15 cellular contexts compared by ENCODE assay signal in the genomic region with DNA sequence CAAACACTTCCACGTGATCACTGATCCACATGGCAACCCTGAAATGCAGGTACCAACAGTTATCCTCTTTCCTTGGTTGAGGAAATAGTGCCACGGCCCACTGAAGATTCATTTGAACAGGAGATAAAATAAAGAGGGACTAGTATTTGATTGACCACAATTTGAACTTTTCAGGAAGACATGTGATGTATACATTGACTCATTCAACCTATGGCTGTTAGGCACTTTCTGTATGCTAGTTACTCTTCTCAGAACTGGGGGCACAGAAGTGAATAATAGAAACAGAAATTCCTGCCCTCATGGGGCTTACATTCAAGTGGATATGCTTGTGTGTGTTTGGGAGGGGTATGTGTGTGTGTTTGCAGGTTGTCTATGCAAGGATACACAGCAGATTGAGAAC.
DNase-seq lines count a peak whose midpoint lies in the region; ATAC-seq, FAIRE-seq and TF ChIP-seq lines count a peak whose summit lies in the region.
"Had no signal": no experiment of that assay in that cellular context is flagged by ENCODE, and none has a peak within 500 bp of the region (broad histone marks: within the 10 kb centered on the region; RNA-seq: fewer than 3 reads in every experiment).

No MANE protein-coding gene starts in this region.

- ATAC-seq in activated CD8-positive, alpha-beta memory T cell treated with anti-CD3 and anti-CD28 coated beads, Interleukin-2, amount 10 ng/mL, durations not matched to agents 7 days and 5 days: no peak
- ATAC-seq in GM12878 (no peak), HG03108 (IDR thresholded peaks at IDR 0.05; ENCODE audit: unreplicated experiment) (no peak)
- ATAC-seq in stimulated activated naive B cell treated with anti-CD40 and anti-IgM and Interleukin-4, amounts not matched to agents 10 μg/mL and 1 μg/mL and 100 μg/mL, for 72 hours (replicated peaks): no peak
- ATAC-seq: T-cell had no signal

- TF ChIP-seq POLR2A in GM12878 (IDR thresholded peaks at IDR 0.05; ENCODE audit: low read depth, low read length): no peak

- no peaks in the 10 kb centered on the region for H3K27me3 Mint-ChIP-seq in activated CD8-positive, alpha-beta memory T cell treated with anti-CD3 and anti-CD28 coated beads, Interleukin-2, amount 10 ng/mL, durations not matched to agents 7 days and 5 days
- H3K27me3 Mint-ChIP-seq in stimulated activated naive B cell treated with anti-CD40 and anti-IgM and Interleukin-4, amounts not matched to agents 10 μg/mL and 1 μg/mL and 100 μg/mL, for 72 hours: no peaks in the 10 kb centered on the region
- H3K27me3 Mint-ChIP-seq: CD4-positive, alpha-beta memory T cell; T-cell had no signal

- TF ChIP-seq RAD21 in GM12878 (IDR thresholded peaks at IDR 0.05; ENCODE audit: insufficient read depth, low read depth, low read length): no peak

- H3K27ac ChIP-seq in GM12878 (ENCODE audit: control insufficient read depth, insufficient read depth): no peak overlapping the region

- H3K9ac ChIP-seq in GM12878 (ENCODE audit: control insufficient read depth, insufficient read depth, low read length): no peak overlapping the region

- H3K79me2 ChIP-seq in GM12878 (ENCODE audit: control insufficient read depth, insufficient read depth, low read length): no peaks in the 10 kb centered on the region

- in situ Hi-C loops in GM12878 (cut with MboI): no loop called here

- no peak overlapping the region for H2AFZ ChIP-seq in GM12878 (ENCODE audit: control insufficient read depth, low read depth, low read length)

- peaks cover 4% of the 10 kb centered on the region for H3K9me3 Mint-ChIP-seq in activated CD8-positive, alpha-beta memory T cell treated with anti-CD3 and anti-CD28 coated beads, Interleukin-2, amount 10 ng/mL, durations not matched to agents 7 days and 5 days (ENCODE audit: low read depth)
- peaks cover 0 to 7% of the 10 kb centered on the region in 2 donors for H3K9me3 Mint-ChIP-seq in stimulated activated naive B cell treated with anti-CD40 and anti-IgM and Interleukin-4, amounts not matched to agents 10 μg/mL and 1 μg/mL and 100 μg/mL, for 72 hours
- H3K9me3 Mint-ChIP-seq: CD4-positive, alpha-beta memory T cell had no signal

- no TSS peak for BruUV-seq in GM12878 (replicated peaks; lab: Mats Ljungman, UMichigan)

- H4K20me1 ChIP-seq in GM12878 (ENCODE audit: control insufficient read depth, insufficient read depth): no peaks in the 10 kb centered on the region

- no peak for TF ChIP-seq CTCF in GM12878 (IDR thresholded peaks at IDR 0.05 in 2 of 3, conservative IDR thresholded peaks at IDR 0.05 in 1 of 3; ENCODE audit: control insufficient read depth in 2 of 3, extremely low read depth in 1 of 3, insufficient read depth in 1 of 3, low read depth in 3 of 3, low read length in 3 of 3)

- peaks cover 4% of the 10 kb centered on the region; the same call in 2 of the 3 replicates for H3K9me3 ChIP-seq in GM12878 (replicated peaks; ENCODE audit: control insufficient read depth, insufficient read depth, low read length)

- SMC1A ChIA-PET in GM12878 (lab: Charles Lee; ENCODE audit: uncharacterized antibody, unreplicated experiment): interaction anchor here (0.6 to 12.5 kb wide), 13 partner anchors 9 to 275 kb away, joined by 3 to 246 read pairs (median 4); no protein-coding TSS in a partner anchor

- H3K4me3 Mint-ChIP-seq in activated CD8-positive, alpha-beta memory T cell treated with anti-CD3 and anti-CD28 coated beads, Interleukin-2, amount 10 ng/mL, durations not matched to agents 7 days and 5 days: no peak overlapping the region
- peak overlapping the region in 1 of 2 donors; percentile 29 for H3K4me3 Mint-ChIP-seq in stimulated activated naive B cell treated with anti-CD40 and anti-IgM and Interleukin-4, amounts not matched to agents 10 μg/mL and 1 μg/mL and 100 μg/mL, for 72 hours
- H3K4me3 Mint-ChIP-seq: CD4-positive, alpha-beta memory T cell; T-cell had no signal

- H3K4me1 Mint-ChIP-seq in activated CD8-positive, alpha-beta memory T cell treated with anti-CD3 and anti-CD28 coated beads, Interleukin-2, amount 10 ng/mL, durations not matched to agents 7 days and 5 days: peaks cover 46% of the 10 kb centered on the region
- H3K4me1 Mint-ChIP-seq in stimulated activated naive B cell treated with anti-CD40 and anti-IgM and Interleukin-4, amounts not matched to agents 10 μg/mL and 1 μg/mL and 100 μg/mL, for 72 hours: peaks cover 51 to 78% of the 10 kb centered on the region in 2 donors
- H3K4me1 Mint-ChIP-seq: CD4-positive, alpha-beta memory T cell had no signal

- FAIRE-seq in GM12878 (lab: Jason Lieb, UNC): no peak
- FAIRE-seq: D721Med had no signal

- intact Hi-C loops in GM12878 (cut with micrococcal nuclease; ENCODE audit: unreplicated experiment) (no loop called here), posterior vena cava (cut with DNase I) (loop anchor here in 1 of 2 donors (2.0 kb wide), 1 partner anchor 62 kb away; no protein-coding TSS in a partner anchor)

- no peak for TF ChIP-seq EP300 in GM12878 (IDR thresholded peaks at IDR 0.05; ENCODE audit: borderline replicate concordance in 1 of 2, control insufficient read depth in 1 of 2, low read depth in 2 of 2, low read length in 2 of 2)

- no peak overlapping the region for H3K4me3 ChIP-seq in GM12878

- peaks cover 47% of the 10 kb centered on the region for H3K36me3 Mint-ChIP-seq in activated CD8-positive, alpha-beta memory T cell treated with anti-CD3 and anti-CD28 coated beads, Interleukin-2, amount 10 ng/mL, durations not matched to agents 7 days and 5 days
- H3K36me3 Mint-ChIP-seq in stimulated activated naive B cell treated with anti-CD40 and anti-IgM and Interleukin-4, amounts not matched to agents 10 μg/mL and 1 μg/mL and 100 μg/mL, for 72 hours: peaks cover 28 to 46% of the 10 kb centered on the region in 2 donors

- H3K4me2 ChIP-seq in GM12878 (ENCODE audit: control insufficient read depth, insufficient read depth): no peak overlapping the region

- RAD21 ChIA-PET in GM12878 (lab: Charles Lee; ENCODE audit: unreplicated experiment): interaction anchor here (1.1 to 7.6 kb wide), 9 partner anchors 9 to 202 kb away, joined by 3 to 111 read pairs (median 7); no protein-coding TSS in a partner anchor

- WGBS in GM12878 (ENCODE audit: insufficient coverage, insufficient replicate concordance, low lambda C conversion rate, missing lambda C conversion rate): 88% methylated on average over 2 of the region's 2 CpGs

- peaks cover 0 to 2% of the 10 kb centered on the region in 2 experiments; a peak in 2 of 4 replicates for H3K36me3 ChIP-seq in GM12878 (ENCODE audit: control insufficient read depth in 2 of 2, insufficient read depth in 2 of 2, low read length in 1 of 2)

- H3K27me3 ChIP-seq in GM12878 (replicated peaks in 1 of 2; ENCODE audit: control insufficient read depth in 2 of 2, insufficient read depth in 2 of 2, low read length in 1 of 2): no peaks in the 10 kb centered on the region

- POLR2A ChIA-PET in GM12878 (lab: Charles Lee): interaction anchor here (1.0 to 5.7 kb wide), 9 partner anchors 7 to 38 kb away, joined by 3 to 77 read pairs (median 5); no protein-coding TSS in a partner anchor

- H3K4me1 ChIP-seq in GM12878 (ENCODE audit: control insufficient read depth, insufficient read depth, low read length): peaks cover 27% of the 10 kb centered on the region

- peak overlapping the region; percentile 89 for H3K27ac Mint-ChIP-seq in activated CD8-positive, alpha-beta memory T cell treated with anti-CD3 and anti-CD28 coated beads, Interleukin-2, amount 10 ng/mL, durations not matched to agents 7 days and 5 days
- H3K27ac Mint-ChIP-seq in stimulated activated naive B cell treated with anti-CD40 and anti-IgM and Interleukin-4, amounts not matched to agents 10 μg/mL and 1 μg/mL and 100 μg/mL, for 72 hours: peak overlapping the region; percentile 51
- H3K27ac Mint-ChIP-seq: CD4-positive, alpha-beta memory T cell; T-cell had no signal

- no peak for DNase-seq in activated CD8-positive, alpha-beta memory T cell treated with anti-CD3 and anti-CD28 coated beads, Interleukin-2, amount 10 ng/mL, durations not matched to agents 7 days and 5 days
- no peak for DNase-seq in activated CD8-positive, alpha-beta memory T cell treated with anti-CD3 and anti-CD28 coated beads, Interleukin-2, amount 50 U/mL, for 4 hours
- DNase-seq in NCI-H69 (lab: John Stamatoyannopoulos, UW): peak; percentile 41
- no peak for DNase-seq in GM12878 (ENCODE audit: low read depth, low spot score)
- no peak for DNase-seq in stimulated activated naive B cell treated with anti-CD40 and anti-IgM and Interleukin-4, amounts not matched to agents 10 μg/mL and 1 μg/mL and 100 μg/mL, for 72 hours
- no peak for DNase-seq in posterior vena cava (ENCODE audit: low spot score)
- DNase-seq in HK-2 (ENCODE audit: unreplicated experiment): no peak
- DNase-seq: CD4-positive, alpha-beta memory T cell; DND-41; GF-D8; H7; RPMI8226; T-cell had no signal

- CTCF ChIA-PET in activated CD8-positive, alpha-beta memory T cell treated with anti-CD3 and anti-CD28 coated beads, Interleukin-2, amount 10 ng/mL, durations not matched to agents 7 days and 5 days (lab: Charles Lee): interaction anchor here (1.5 to 2.0 kb wide), 3 partner anchors 12 to 72 kb away, joined by 6 to 8 read pairs (median 7); no protein-coding TSS in a partner anchor
- CTCF ChIA-PET in GM12878 (lab: Yijun Ruan, JAX): interaction anchor here (0.8 to 4.7 kb wide), 7 partner anchors 9 to 207 kb away, joined by 4 to 25 read pairs (median 6); no protein-coding TSS in a partner anchor

TF ChIP-seq in GM12878, 131 proteins besides CTCF, POLR2A, EP300 and RAD21:
- TF ChIP-seq, protein P1, sequence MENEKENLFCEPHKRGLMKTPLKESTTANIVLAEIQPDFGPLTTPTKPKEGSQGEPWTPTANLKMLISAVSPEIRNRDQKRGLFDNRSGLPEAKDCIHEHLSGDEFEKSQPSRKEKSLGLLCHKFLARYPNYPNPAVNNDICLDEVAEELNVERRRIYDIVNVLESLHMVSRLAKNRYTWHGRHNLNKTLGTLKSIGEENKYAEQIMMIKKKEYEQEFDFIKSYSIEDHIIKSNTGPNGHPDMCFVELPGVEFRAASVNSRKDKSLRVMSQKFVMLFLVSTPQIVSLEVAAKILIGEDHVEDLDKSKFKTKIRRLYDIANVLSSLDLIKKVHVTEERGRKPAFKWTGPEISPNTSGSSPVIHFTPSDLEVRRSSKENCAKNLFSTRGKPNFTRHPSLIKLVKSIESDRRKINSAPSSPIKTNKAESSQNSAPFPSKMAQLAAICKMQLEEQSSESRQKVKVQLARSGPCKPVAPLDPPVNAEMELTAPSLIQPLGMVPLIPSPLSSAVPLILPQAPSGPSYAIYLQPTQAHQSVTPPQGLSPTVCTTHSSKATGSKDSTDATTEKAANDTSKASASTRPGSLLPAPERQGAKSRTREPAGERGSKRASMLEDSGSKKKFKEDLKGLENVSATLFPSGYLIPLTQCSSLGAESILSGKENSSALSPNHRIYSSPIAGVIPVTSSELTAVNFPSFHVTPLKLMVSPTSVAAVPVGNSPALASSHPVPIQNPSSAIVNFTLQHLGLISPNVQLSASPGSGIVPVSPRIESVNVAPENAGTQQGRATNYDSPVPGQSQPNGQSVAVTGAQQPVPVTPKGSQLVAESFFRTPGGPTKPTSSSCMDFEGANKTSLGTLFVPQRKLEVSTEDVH (IDR thresholded peaks at IDR 0.05; ENCODE audit: low read depth, partially characterized antibody): no peak
- peak; percentile 22; the same call in 1 of the 2 replicates for TF ChIP-seq RUNX3 (IDR thresholded peaks at IDR 0.05; ENCODE audit: low read length)
